In genomic region chr4:182144621-182145359, GRCh38 we compare ENCODE assay signal across 8 cellular contexts.
A peak's percentile ranks its signal among the peaks of the same experiment; 100 is the strongest.
DNase-seq lines count a peak whose midpoint lies in the region; ATAC-seq and TF ChIP-seq lines count a peak whose summit lies in the region.

No MANE protein-coding gene starts in this region.

- H3K27me3 ChIP-seq in PC-3 (ENCODE audit: low read length) (peaks cover 37% of the 10 kb centered on the region), esophagus squamous epithelium (peaks cover 0 to 95% (median 2%) of the 10 kb centered on the region in 4 donors), osteoblast (ENCODE audit: insufficient read depth, low read length) (no peaks in the 10 kb centered on the region)

- no TSS peak for BruUV-seq in PC-3 (replicated peaks; lab: Mats Ljungman, UMichigan)

- peak; percentile 30 for ATAC-seq in GM18868 (IDR thresholded peaks at IDR 0.05; ENCODE audit: unreplicated experiment)
- ATAC-seq in PC-3, result peak; percentile 57

- H2AFZ ChIP-seq in PC-3 (ENCODE audit: low read length) (peak overlapping the region; percentile 38; the same call in 1 of the 2 replicates), osteoblast (ENCODE audit: low read length) (peak overlapping the region; percentile 87)

- POLR2A ChIA-PET in AG04449 (lab: Yijun Ruan, JAX), result no interaction called here
- POLR2A ChIA-PET in PC-3 (lab: Charles Lee; ENCODE audit: unreplicated experiment), result no interaction called here

- H3K9me3 ChIP-seq in PC-3 (ENCODE audit: low read length), result no peaks in the 10 kb centered on the region
- no peaks in the 10 kb centered on the region for H3K9me3 ChIP-seq in esophagus squamous epithelium
- no peaks in the 10 kb centered on the region for H3K9me3 ChIP-seq in osteoblast (ENCODE audit: low read depth, low read length)

- H3K79me2 ChIP-seq in PC-3 (ENCODE audit: low read length), result no peaks in the 10 kb centered on the region
- peaks cover 19% of the 10 kb centered on the region for H3K79me2 ChIP-seq in osteoblast (ENCODE audit: insufficient read depth, low read length)

- H3K4me2 ChIP-seq in PC-3 (ENCODE audit: low read length) (peak overlapping the region; percentile 60), osteoblast (ENCODE audit: insufficient read depth, low read length) (peak overlapping the region; percentile 89)

- H3K4me3 ChIP-seq in AG04449 (ENCODE audit: low read depth, low read length) (peak overlapping the region; percentile 78), PC-3 (ENCODE audit: low read length) (peak overlapping the region; percentile 47), esophagus squamous epithelium (peak overlapping the region; percentile 47 to 73 (median 69)), osteoblast (ENCODE audit: insufficient read depth, low read length) (peak overlapping the region; percentile 81)

- H3K9ac ChIP-seq in PC-3 (ENCODE audit: low read length), result no peak overlapping the region

- H3K27ac ChIP-seq in PC-3 (ENCODE audit: low read length), result no peak overlapping the region
- H3K27ac ChIP-seq in esophagus squamous epithelium, result peak overlapping the region in 3 of 4 donors; percentile 41 to 50 (median 49)
- H3K27ac ChIP-seq in osteoblast (ENCODE audit: low read depth, low read length), result peak overlapping the region; percentile 31

- no peaks in the 10 kb centered on the region for H3K9me2 ChIP-seq in PC-3 (replicated peaks; ENCODE audit: low read length)

- no peak for DNase-seq in AG04449 (ENCODE audit: low read depth, low spot score)
- DNase-seq in PC-3, result no peak
- no peak for DNase-seq in esophagus squamous epithelium (lab: John Stamatoyannopoulos, UW)
- peak; percentile 23 for DNase-seq in osteoblast (ENCODE audit: insufficient read length, low spot score, missing footprints)
- DNase-seq in activated CD4-positive, CD25-positive, alpha-beta regulatory T cell treated with anti-CD3 and anti-CD28 coated beads, Interleukin-2, amount 50 U/mL, for 72 hours, result no peak
- no peak for DNase-seq in A172 (ENCODE audit: low spot score)
- DNase-seq in NOMO-1 (lab: John Stamatoyannopoulos, UW; ENCODE audit: unreplicated experiment in 2 of 2), result no peak

- no peak for TF ChIP-seq POLR2A in esophagus squamous epithelium (IDR thresholded peaks at IDR 0.05)

- H3F3A ChIP-seq in PC-3 (ENCODE audit: low read length, unreplicated experiment), result no peaks in the 10 kb centered on the region

- CTCF ChIA-PET in AG04449 (lab: Yijun Ruan, JAX) (no interaction called here), PC-3 (lab: Charles Lee) (interaction anchor here (0.6 kb wide), 1 partner anchor 113 kb away, joined by 4 read pairs; no protein-coding TSS in a partner anchor)

- H3K36me3 ChIP-seq in PC-3 (ENCODE audit: low read depth, low read length) (no peaks in the 10 kb centered on the region), esophagus squamous epithelium (no peaks in the 10 kb centered on the region), osteoblast (ENCODE audit: insufficient read depth, low read length) (no peaks in the 10 kb centered on the region)

- H3K4me1 ChIP-seq in PC-3 (ENCODE audit: insufficient read depth, low read length) (no peaks in the 10 kb centered on the region), esophagus squamous epithelium (peaks cover 3 to 38% (median 18%) of the 10 kb centered on the region in 3 donors), osteoblast (ENCODE audit: insufficient read depth, low read length) (no peaks in the 10 kb centered on the region)

- H4K20me1 ChIP-seq in PC-3 (ENCODE audit: low read length) (no peaks in the 10 kb centered on the region), osteoblast (ENCODE audit: insufficient read depth, low read length) (no peaks in the 10 kb centered on the region)

- TF ChIP-seq CTCF in AG04449 (IDR thresholded peaks at IDR 0.05; ENCODE audit: insufficient read depth, low read length, missing control alignments) (no peak), PC-3 (conservative IDR thresholded peaks at IDR 0.05; ENCODE audit: low read depth, low read length) (no peak), esophagus squamous epithelium (IDR thresholded peaks at IDR 0.05) (no peak), osteoblast (IDR thresholded peaks at IDR 0.05; ENCODE audit: extremely low read depth, low read depth, low read length) (no peak)

- intact Hi-C loops in PC-3 (cut with micrococcal nuclease), result no loop called here
- intact Hi-C loops in esophagus squamous epithelium (cut with DNase I), result no loop called here

- WGBS in esophagus squamous epithelium, 2 donors, result 0 to 16% methylated on average over 5 to 11 of the region's 95 CpGs
